1 cellular context compared by ENCODE assay signal in the genomic region with DNA sequence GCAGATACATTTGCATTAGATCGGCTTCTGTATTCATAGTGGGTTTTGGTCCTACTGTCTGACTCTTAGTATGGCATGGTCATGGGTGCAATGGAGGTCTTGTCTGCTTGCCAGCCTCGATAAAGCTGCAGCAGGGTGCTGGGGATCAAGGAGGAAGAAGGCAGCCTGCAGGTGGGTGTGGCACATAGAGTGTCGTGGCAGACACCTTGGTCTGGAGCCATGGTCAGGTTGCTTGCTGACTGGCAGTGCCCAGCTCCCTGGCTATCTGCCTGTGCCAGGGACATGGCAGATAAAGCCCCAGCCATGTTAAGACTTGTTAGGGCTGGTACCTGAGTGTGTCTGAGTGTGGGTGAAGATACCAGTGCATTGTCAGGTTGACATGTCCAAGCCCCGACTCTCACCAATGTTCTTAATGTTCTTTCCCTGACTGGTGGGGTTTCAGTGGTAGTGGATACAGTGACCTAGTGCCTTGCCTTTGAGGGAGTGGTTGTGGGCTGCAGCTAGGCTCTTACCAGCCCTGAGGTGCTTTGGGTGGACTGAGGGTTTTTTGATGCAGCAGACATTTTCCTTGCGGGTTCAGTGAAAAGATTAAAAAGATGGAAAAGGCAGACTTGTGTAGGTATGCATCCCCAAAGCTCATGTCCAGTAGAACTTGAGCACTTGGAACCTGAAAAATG.
TF ChIP-seq lines count a peak whose summit lies in the region.

No MANE protein-coding gene starts in this region.

TF ChIP-seq in K562, 482 proteins besides CTCF, POLR2A, EP300 and RAD21 (continued from another document):
- TF ChIP-seq, protein P1, sequence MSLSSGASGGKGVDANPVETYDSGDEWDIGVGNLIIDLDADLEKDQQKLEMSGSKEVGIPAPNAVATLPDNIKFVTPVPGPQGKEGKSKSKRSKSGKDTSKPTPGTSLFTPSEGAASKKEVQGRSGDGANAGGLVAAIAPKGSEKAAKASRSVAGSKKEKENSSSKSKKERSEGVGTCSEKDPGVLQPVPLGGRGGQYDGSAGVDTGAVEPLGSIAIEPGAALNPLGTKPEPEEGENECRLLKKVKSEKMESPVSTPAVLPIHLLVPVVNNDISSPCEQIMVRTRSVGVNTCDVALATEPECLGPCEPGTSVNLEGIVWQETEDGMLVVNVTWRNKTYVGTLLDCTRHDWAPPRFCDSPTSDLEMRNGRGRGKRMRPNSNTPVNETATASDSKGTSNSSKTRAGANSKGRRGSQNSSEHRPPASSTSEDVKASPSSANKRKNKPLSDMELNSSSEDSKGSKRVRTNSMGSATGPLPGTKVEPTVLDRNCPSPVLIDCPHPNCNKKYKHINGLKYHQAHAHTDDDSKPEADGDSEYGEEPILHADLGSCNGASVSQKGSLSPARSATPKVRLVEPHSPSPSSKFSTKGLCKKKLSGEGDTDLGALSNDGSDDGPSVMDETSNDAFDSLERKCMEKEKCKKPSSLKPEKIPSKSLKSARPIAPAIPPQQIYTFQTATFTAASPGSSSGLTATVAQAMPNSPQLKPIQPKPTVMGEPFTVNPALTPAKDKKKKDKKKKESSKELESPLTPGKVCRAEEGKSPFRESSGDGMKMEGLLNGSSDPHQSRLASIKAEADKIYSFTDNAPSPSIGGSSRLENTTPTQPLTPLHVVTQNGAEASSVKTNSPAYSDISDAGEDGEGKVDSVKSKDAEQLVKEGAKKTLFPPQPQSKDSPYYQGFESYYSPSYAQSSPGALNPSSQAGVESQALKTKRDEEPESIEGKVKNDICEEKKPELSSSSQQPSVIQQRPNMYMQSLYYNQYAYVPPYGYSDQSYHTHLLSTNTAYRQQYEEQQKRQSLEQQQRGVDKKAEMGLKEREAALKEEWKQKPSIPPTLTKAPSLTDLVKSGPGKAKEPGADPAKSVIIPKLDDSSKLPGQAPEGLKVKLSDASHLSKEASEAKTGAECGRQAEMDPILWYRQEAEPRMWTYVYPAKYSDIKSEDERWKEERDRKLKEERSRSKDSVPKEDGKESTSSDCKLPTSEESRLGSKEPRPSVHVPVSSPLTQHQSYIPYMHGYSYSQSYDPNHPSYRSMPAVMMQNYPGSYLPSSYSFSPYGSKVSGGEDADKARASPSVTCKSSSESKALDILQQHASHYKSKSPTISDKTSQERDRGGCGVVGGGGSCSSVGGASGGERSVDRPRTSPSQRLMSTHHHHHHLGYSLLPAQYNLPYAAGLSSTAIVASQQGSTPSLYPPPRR (CRISPR knock-in tag; IDR thresholded peaks at IDR 0.05; ENCODE audit: borderline replicate concordance) = no peak
- TF ChIP-seq EGR1 (conservative IDR thresholded peaks at IDR 0.05) = no peak
- TF ChIP-seq ARID4B (CRISPR knock-in tag; IDR thresholded peaks at IDR 0.05) = peak; percentile 79
- TF ChIP-seq ZNF79 (CRISPR knock-in tag; IDR thresholded peaks at IDR 0.05; ENCODE audit: low read depth) = no peak
- no peak for TF ChIP-seq NBN (IDR thresholded peaks at IDR 0.05; ENCODE audit: low read depth)
- no peak for TF ChIP-seq TOE1 (IDR thresholded peaks at IDR 0.05; ENCODE audit: borderline replicate concordance)
- 0 out of 2 replicates have a peak, but pooled peaks have one; percentile 20 for TF ChIP-seq TOE1 (CRISPR knock-in tag; IDR thresholded peaks at IDR 0.05; ENCODE audit: borderline replicate concordance, low read depth)
- TF ChIP-seq HDGF (IDR thresholded peaks at IDR 0.05) = 0 out of 2 replicates have a peak, but pooled peaks have one; percentile 18
- no peak for TF ChIP-seq RBM14 (IDR thresholded peaks at IDR 0.05; ENCODE audit: borderline replicate concordance, insufficient read depth, low read depth, low read length)
- 0 out of 2 replicates have a peak, but pooled peaks have one; percentile 6 for TF ChIP-seq SMC3 (conservative IDR thresholded peaks at IDR 0.05; ENCODE audit: insufficient read depth, low read depth, low read length)
- peak; percentile 49; the same call in 1 of the 2 replicates for TF ChIP-seq ZC3H4 (CRISPR knock-in tag; IDR thresholded peaks at IDR 0.05; ENCODE audit: borderline replicate concordance)
- TF ChIP-seq, protein P2, sequence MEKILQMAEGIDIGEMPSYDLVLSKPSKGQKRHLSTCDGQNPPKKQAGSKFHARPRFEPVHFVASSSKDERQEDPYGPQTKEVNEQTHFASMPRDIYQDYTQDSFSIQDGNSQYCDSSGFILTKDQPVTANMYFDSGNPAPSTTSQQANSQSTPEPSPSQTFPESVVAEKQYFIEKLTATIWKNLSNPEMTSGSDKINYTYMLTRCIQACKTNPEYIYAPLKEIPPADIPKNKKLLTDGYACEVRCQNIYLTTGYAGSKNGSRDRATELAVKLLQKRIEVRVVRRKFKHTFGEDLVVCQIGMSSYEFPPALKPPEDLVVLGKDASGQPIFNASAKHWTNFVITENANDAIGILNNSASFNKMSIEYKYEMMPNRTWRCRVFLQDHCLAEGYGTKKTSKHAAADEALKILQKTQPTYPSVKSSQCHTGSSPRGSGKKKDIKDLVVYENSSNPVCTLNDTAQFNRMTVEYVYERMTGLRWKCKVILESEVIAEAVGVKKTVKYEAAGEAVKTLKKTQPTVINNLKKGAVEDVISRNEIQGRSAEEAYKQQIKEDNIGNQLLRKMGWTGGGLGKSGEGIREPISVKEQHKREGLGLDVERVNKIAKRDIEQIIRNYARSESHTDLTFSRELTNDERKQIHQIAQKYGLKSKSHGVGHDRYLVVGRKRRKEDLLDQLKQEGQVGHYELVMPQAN (IDR thresholded peaks at IDR 0.05; ENCODE audit: borderline replicate concordance) = peak; percentile 59; the same call in 1 of the 2 replicates
- TF ChIP-seq VEZF1 (CRISPR knock-in tag; IDR thresholded peaks at IDR 0.05) = no peak
- peak; percentile 14; the same call in 1 of the 2 replicates for TF ChIP-seq SUPT5H (IDR thresholded peaks at IDR 0.05)
- TF ChIP-seq SAP30 (IDR thresholded peaks at IDR 0.05; ENCODE audit: borderline replicate concordance, insufficient read depth, low read depth, low read length, poor library complexity, severe bottlenecking) = peak; percentile 69
- TF ChIP-seq RBBP5 (IDR thresholded peaks at IDR 0.05; ENCODE audit: borderline replicate concordance, insufficient read depth, low read length, poor library complexity, severe bottlenecking) = no peak
- peak; percentile 64; the same call in 1 of the 2 replicates for TF ChIP-seq MXI1 (IDR thresholded peaks at IDR 0.05; ENCODE audit: low read depth, low read length)
- TF ChIP-seq DIDO1 (tag; IDR thresholded peaks at IDR 0.05; ENCODE audit: low read depth) = no peak
TF ChIP-seq in K562: peak in this region for 11.
